Comparison of ENCODE assay signal across 1 cellular context in genomic region chr7:74032624-74033371, GRCh38.
TF ChIP-seq lines count a peak whose summit lies in the region.

No MANE protein-coding gene starts in this region.

TF ChIP-seq in HepG2, 621 proteins besides CTCF, POLR2A, EP300 and RAD21:
- TF ChIP-seq RFX3 (CRISPR knock-in tag; IDR thresholded peaks at IDR 0.05), result no peak
- TF ChIP-seq ZNF713 (CRISPR knock-in tag; IDR thresholded peaks at IDR 0.05), result no peak
- no peak for TF ChIP-seq TRIM24 (CRISPR knock-in tag; IDR thresholded peaks at IDR 0.05)
- TF ChIP-seq ZNF329 (CRISPR knock-in tag; IDR thresholded peaks at IDR 0.05; ENCODE audit: low read depth), result no peak
- no peak for TF ChIP-seq ZNF850 (CRISPR knock-in tag; conservative IDR thresholded peaks at IDR 0.05)
- TF ChIP-seq ARNTL (CRISPR knock-in tag; IDR thresholded peaks at IDR 0.05), result no peak
- no peak for TF ChIP-seq NR2C2 (CRISPR knock-in tag; IDR thresholded peaks at IDR 0.05; ENCODE audit: borderline replicate concordance)
- no peak for TF ChIP-seq HNRNPH1 (optimal IDR thresholded peaks at IDR 0.05; ENCODE audit: low read depth, low read length)
